In the genomic region with DNA sequence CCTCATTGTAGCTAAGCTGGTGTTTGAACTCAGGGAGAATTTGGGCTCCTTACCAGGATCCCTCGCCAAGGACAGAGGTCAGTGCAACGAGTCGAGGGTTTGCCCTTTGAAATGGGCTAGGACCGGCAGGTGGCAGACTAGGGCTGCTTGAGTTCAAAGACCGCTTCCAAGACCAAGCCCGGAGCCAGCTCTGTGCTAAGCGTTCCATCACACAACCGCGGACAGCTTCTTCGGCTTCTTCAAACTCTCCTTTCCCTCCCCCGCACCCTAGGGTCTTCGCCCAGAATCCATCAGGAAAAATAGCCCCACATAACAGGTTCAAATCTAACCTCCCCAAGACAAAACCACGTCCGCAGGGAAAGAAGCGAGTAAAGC, we compare ENCODE assay signal across 8 cellular contexts. TPM values are rescaled to one million over a fixed set of nuclear protein-coding genes. Genes with fewer than 3 reads are reported as not detected.
DNase-seq lines count a peak whose midpoint lies in the region; ATAC-seq, FAIRE-seq and TF ChIP-seq lines count a peak whose summit lies in the region.

No MANE protein-coding gene starts in this region.

- no peaks in the 10 kb centered on the region for H3K9me3 Mint-ChIP-seq in astrocyte (ENCODE audit: unreplicated experiment)

- H3K9me3 ChIP-seq in astrocyte (ENCODE audit: insufficient read depth, low read depth, low read length) = no peaks in the 10 kb centered on the region
- H3K9me3 ChIP-seq in psoas muscle = no peaks in the 10 kb centered on the region
- no peaks in the 10 kb centered on the region for H3K9me3 ChIP-seq in aorta (ENCODE audit: control insufficient read depth, low read length)

- H3K79me2 ChIP-seq in astrocyte (ENCODE audit: insufficient read depth, low read length) = no peaks in the 10 kb centered on the region

- H4K20me1 ChIP-seq in astrocyte (ENCODE audit: insufficient read depth, low read length) = no peaks in the 10 kb centered on the region

- no peaks in the 10 kb centered on the region for H3K36me3 Mint-ChIP-seq in astrocyte (ENCODE audit: low read depth, unreplicated experiment)

- peak; percentile 83 to 89 (median 86) for ATAC-seq in psoas muscle
- ATAC-seq in aorta (ENCODE audit: low FRiP score) = peak; percentile 93

- peak; percentile 88 for DNase-seq in ELR (ENCODE audit: low read depth)
- peak; percentile 89 for DNase-seq in H7
- peak; percentile 50 for DNase-seq in NCI-H1092 (lab: John Stamatoyannopoulos, UW)
- peak; percentile 38 to 74 (median 50) for DNase-seq in T-helper 2 cell
- peak; percentile 55 for DNase-seq in astrocyte (ENCODE audit: low read depth)
- peak; percentile 83 for DNase-seq in hepatic stellate cell (ENCODE audit: low spot score)
- DNase-seq in psoas muscle = peak; percentile 88 to 94
- DNase-seq in aorta = peak; percentile 91 to 93

- H3K4me2 ChIP-seq in astrocyte (ENCODE audit: low read length) = peak overlapping the region; percentile 97

- peaks cover 11% of the 10 kb centered on the region for H3K4me1 ChIP-seq in astrocyte (ENCODE audit: insufficient read depth, low read length)
- H3K4me1 ChIP-seq in psoas muscle = peaks cover 22% of the 10 kb centered on the region
- H3K4me1 ChIP-seq in aorta (ENCODE audit: control insufficient read depth in 1 of 2, insufficient read depth in 2 of 2, low read length in 2 of 2) = peaks cover 0 to 2% of the 10 kb centered on the region in 2 donors

- WGBS in psoas muscle, 3 donors = 0 to 1% (median 0%) methylated on average over 15 of the region's 15 CpGs
- WGBS in aorta, 2 donors = 0 to 1% methylated on average over 15 of the region's 15 CpGs

- no peak overlapping the region for H3K27ac ChIP-seq in astrocyte (ENCODE audit: low read depth, low read length)
- peak overlapping the region; percentile 87 for H3K27ac ChIP-seq in psoas muscle
- H3K27ac ChIP-seq in aorta (ENCODE audit: low read depth in 1 of 2, low read length in 2 of 2) = peak overlapping the region in 1 of 2 donors; percentile 56

- H3K4me3 ChIP-seq in H7 (ENCODE audit: insufficient read depth, low read depth, low read length) = peak overlapping the region; percentile 55
- H3K4me3 ChIP-seq in astrocyte (ENCODE audit: insufficient read depth, low read depth, low read length) = peak overlapping the region; percentile 50
- peak overlapping the region; percentile 69 for H3K4me3 ChIP-seq in psoas muscle
- H3K4me3 ChIP-seq in aorta (ENCODE audit: low read length in 2 of 2) = peak overlapping the region; percentile 56 to 81

- peaks cover 17% of the 10 kb centered on the region for H3K27me3 Mint-ChIP-seq in astrocyte (ENCODE audit: low read depth, unreplicated experiment)

- peak overlapping the region; percentile 92 for H3K4me3 Mint-ChIP-seq in astrocyte (ENCODE audit: unreplicated experiment)

- TF ChIP-seq CTCF in astrocyte (IDR thresholded peaks at IDR 0.05; ENCODE audit: insufficient read depth, low read depth, low read length) = peak; percentile 78
- TF ChIP-seq CTCF in psoas muscle (IDR thresholded peaks at IDR 0.05) = peak; percentile 82

- H3K4me1 Mint-ChIP-seq in astrocyte (ENCODE audit: low read depth, unreplicated experiment) = peaks cover 14% of the 10 kb centered on the region

- FAIRE-seq in astrocyte (lab: Jason Lieb, UNC) = peak; percentile 23

- H3K36me3 ChIP-seq in H7 (replicated peaks; ENCODE audit: control insufficient read depth, insufficient read depth, low read length) (no peaks in the 10 kb centered on the region), astrocyte (ENCODE audit: insufficient read depth, low read length) (no peaks in the 10 kb centered on the region), psoas muscle (ENCODE audit: insufficient read depth in 1 of 2, low read depth in 1 of 2) (no peaks in the 10 kb centered on the region), aorta (ENCODE audit: control insufficient read depth in 1 of 2, insufficient read depth in 2 of 2, low read length in 1 of 2) (no peaks in the 10 kb centered on the region)

- peak overlapping the region; percentile 69 for H3K9ac ChIP-seq in astrocyte (ENCODE audit: low read length)

- H3K27ac Mint-ChIP-seq in astrocyte (ENCODE audit: unreplicated experiment) = peak overlapping the region; percentile 77

- H3K27me3 ChIP-seq in H7 (ENCODE audit: control insufficient read depth, insufficient read depth, low read length) (peaks cover 5% of the 10 kb centered on the region; the same call in 1 of the 2 replicates), astrocyte (ENCODE audit: insufficient read depth, low read length) (peaks cover under 1% of the 10 kb centered on the region), psoas muscle (ENCODE audit: insufficient read depth in 3 of 3, low read length in 2 of 3) (no peaks in the 10 kb centered on the region), aorta (ENCODE audit: control insufficient read depth in 1 of 2, insufficient read depth in 2 of 2, low read length in 1 of 2) (no peaks in the 10 kb centered on the region)

- H2AFZ ChIP-seq in astrocyte (ENCODE audit: low read depth, low read length) = peak overlapping the region; percentile 54

- intact Hi-C loops in psoas muscle (cut with DNase I) = loop anchor here (1.0 to 5.0 kb wide), 2 partner anchors 77 to 405 kb away; a partner anchor contains a TSS
- intact Hi-C loops in aorta (cut with DNase I) = loop anchor here (1.0 to 2.0 kb wide), 2 partner anchors 75 to 77 kb away; no protein-coding TSS in a partner anchor

RNA-seq across cellular contexts. Expression of a gene that starts 0.7 kb away (rescaled TPM):
- 2.7 and 4.6 TPM in 2 replicates for total RNA-seq in H7 (2014; rRNA removed; shearing (Covaris generic))
- total RNA-seq in astrocyte (3.1 and 6.2 TPM in 2 replicates), psoas muscle (1 to 10 TPM in 3 of 4 donors, under 1 TPM in 1; 0.71 to 9.4 (median 5.7) TPM), aorta (10 to 100 TPM; 14.6 to 15.4 TPM)
- polyA plus RNA-seq in psoas muscle (1 to 10 TPM; 2.5 to 9.8 (median 4.2) TPM), aorta (1 to 10 TPM in 1 of 2 donors, under 1 TPM in 1; 0.38 to 7.6 TPM)

RNA-seq across cellular contexts. Expression of a gene that starts 55.4 kb away (rescaled TPM):
- not detected in 2 replicates for total RNA-seq in H7 (2014; rRNA removed; shearing (Covaris generic))
- total RNA-seq in astrocyte (not detected in 2 replicates), psoas muscle (under 1 TPM in 3 of 4 donors, not detected in 1; 0.58 to 0.77 (median 0.76) TPM), aorta (1 to 10 TPM; 2.6 to 3.2 TPM)
- polyA plus RNA-seq in psoas muscle (under 1 TPM; 0.29 to 0.86 (median 0.70) TPM), aorta (1 to 10 TPM; 2.1 to 8.0 TPM)
